1 cellular context compared by ENCODE assay signal in the genomic region with DNA sequence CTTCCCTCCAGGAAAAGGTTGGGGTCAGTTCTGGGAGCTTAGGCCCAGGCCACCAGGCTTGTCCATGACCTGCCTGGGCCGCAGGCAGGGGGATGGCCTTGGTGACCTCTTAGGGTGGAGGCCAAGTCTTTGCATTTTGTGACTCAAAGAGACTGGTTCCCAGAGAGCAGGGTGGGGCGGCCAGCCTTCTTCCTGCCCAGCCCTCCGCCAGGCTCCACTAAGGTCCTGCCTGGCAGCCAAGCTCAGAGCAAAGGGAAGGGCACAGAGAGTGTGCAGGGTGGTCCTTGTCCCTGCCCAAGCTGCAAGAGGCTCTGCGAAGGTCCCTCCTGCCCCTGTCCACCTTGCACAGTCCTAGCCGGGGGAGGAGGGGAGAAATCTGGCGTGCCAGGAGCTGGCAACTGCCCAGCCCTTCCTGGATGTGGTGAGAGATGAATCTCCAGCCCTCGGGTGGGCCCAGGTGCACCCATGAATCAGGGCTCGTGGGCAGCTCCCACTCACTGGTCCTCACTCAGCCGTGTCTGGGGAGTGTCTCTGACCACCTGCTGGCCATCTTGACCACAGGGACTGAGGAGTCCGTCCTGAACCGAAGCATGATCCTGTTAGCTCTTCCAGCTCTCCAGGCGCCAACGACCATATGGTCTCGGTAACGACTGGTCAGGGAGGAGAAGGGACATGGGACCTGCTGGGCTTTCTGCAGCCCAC.
TF ChIP-seq lines count a peak whose summit lies in the region.

No MANE protein-coding gene starts in this region.

TF ChIP-seq in K562, 482 proteins besides CTCF, POLR2A, EP300 and RAD21:
- no peak for TF ChIP-seq NR2C1 (IDR thresholded peaks at IDR 0.05)
- 0 out of 2 replicates have a peak, but pooled peaks have one; percentile 20 for TF ChIP-seq NR2C1 (tag; IDR thresholded peaks at IDR 0.05)
- no peak for TF ChIP-seq MCM7 (IDR thresholded peaks at IDR 0.05)
- TF ChIP-seq MAFK (IDR thresholded peaks at IDR 0.05; ENCODE audit: low read length) = no peak
